In the genomic region with DNA sequence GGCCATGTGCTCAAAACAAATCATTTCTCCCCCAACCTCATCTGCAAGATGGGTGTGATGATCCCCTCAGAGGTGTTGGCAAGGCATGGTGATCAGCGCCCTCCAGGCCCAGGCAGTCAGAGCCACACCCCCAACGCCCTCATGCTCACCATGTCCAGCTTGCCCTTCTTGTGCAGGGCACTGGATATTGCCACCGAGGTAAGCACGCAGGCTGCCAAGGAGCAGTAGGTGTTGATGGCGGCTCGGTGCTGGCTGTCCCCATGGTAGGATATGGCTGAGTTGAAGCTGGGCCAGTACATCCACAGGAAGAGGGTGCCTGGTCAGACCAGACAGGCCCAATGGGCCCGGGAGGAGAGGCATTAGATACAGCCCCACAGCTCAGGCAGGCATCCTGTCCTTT, we compare ENCODE assay signal across 29 cellular contexts. TPM values are rescaled to one million over a fixed set of nuclear protein-coding genes. Genes with fewer than 3 reads are reported as not detected.
DNase-seq lines count a peak whose midpoint lies in the region; ATAC-seq, FAIRE-seq and TF ChIP-seq lines count a peak whose summit lies in the region.
"Had no signal": no experiment of that assay in that cellular context is flagged by ENCODE, and none has a peak within 500 bp of the region (broad histone marks: within the 10 kb centered on the region; RNA-seq: fewer than 3 reads in every experiment).

No MANE protein-coding gene starts in this region.

- H3K9ac ChIP-seq in H1 (replicated peaks in 1 of 4; ENCODE audit: extremely low read depth in 1 of 4, low read depth in 3 of 4, low read length in 3 of 4) (no peak overlapping the region), kidney (ENCODE audit: low read length in 2 of 2) (no peak overlapping the region)
- H3K9ac ChIP-seq: BLaER1 had no signal

- H3K36me3 Mint-ChIP-seq in activated CD4-positive, alpha-beta T cell treated with anti-CD3 and anti-CD28 coated beads, Interleukin-2, amount 10 ng/mL, durations not matched to agents 7 days and 5 days (ENCODE audit: low read depth): no peaks in the 10 kb centered on the region
- H3K36me3 Mint-ChIP-seq: CD14-positive monocyte; CD4-positive, alpha-beta memory T cell; CD4-positive, CD25-positive, alpha-beta regulatory T cell had no signal

- no peaks in the 10 kb centered on the region for H3K9me3 ChIP-seq in H1 (ENCODE audit: insufficient read depth in 2 of 2, low read depth in 1 of 2, low read length in 1 of 2)
- no peaks in the 10 kb centered on the region for H3K9me3 ChIP-seq in kidney (ENCODE audit: control insufficient read depth in 1 of 2, low read length in 2 of 2)
- H3K9me3 ChIP-seq: BE2C, BLaER1 had no signal

- H2BK20ac ChIP-seq in H1 (ENCODE audit: low read length): no peak overlapping the region

- H3K36me3 ChIP-seq in H1 (ENCODE audit: control insufficient read depth in 2 of 4, insufficient read depth in 4 of 4, low read length in 3 of 4) (no peaks in the 10 kb centered on the region), kidney (ENCODE audit: control insufficient read depth in 1 of 2, insufficient read depth in 2 of 2, low read length in 2 of 2) (no peaks in the 10 kb centered on the region)
- H3K36me3 ChIP-seq: BE2C, BLaER1 had no signal

- no peaks in the 10 kb centered on the region for H3K9me3 Mint-ChIP-seq in activated CD4-positive, alpha-beta T cell treated with anti-CD3 and anti-CD28 coated beads, Interleukin-2, amount 10 ng/mL, durations not matched to agents 7 days and 5 days

- peak overlapping the region; percentile 77; the same call in 1 of the 2 replicates for H4K8ac ChIP-seq in H1 (ENCODE audit: extremely low read depth, insufficient read depth, low read length)

- H4K5ac ChIP-seq in H1 (ENCODE audit: insufficient read length, low read depth, low read length): no peak overlapping the region

- no peak overlapping the region for H4K91ac ChIP-seq in H1 (replicated peaks; ENCODE audit: insufficient read length, low read length)

- H3K27me3 Mint-ChIP-seq in activated CD4-positive, alpha-beta T cell treated with anti-CD3 and anti-CD28 coated beads, Interleukin-2, amount 10 ng/mL, durations not matched to agents 7 days and 5 days: no peaks in the 10 kb centered on the region

- no peak for TF ChIP-seq POLR2A in H1 (IDR thresholded peaks at IDR 0.05; ENCODE audit: control extremely low read depth in 1 of 2, low read depth in 2 of 2, low read length in 2 of 2)

- H3K79me2 ChIP-seq in H1 (ENCODE audit: control insufficient read depth in 1 of 2, insufficient read depth in 2 of 2, low read length in 2 of 2): no peaks in the 10 kb centered on the region

- 90% methylated on average over 7 of the region's 7 CpGs; no CpG with 5 or more reads in 1 of the 2 experiments for WGBS in H1 (ENCODE audit: extremely low coverage in 1 of 2, insufficient coverage in 1 of 2, insufficient read length in 1 of 2, insufficient replicate concordance in 2 of 2, low coverage in 1 of 2, low lambda C conversion rate in 2 of 2, missing lambda C conversion rate in 1 of 2), 2 experiments

- H4K20me1 ChIP-seq in H1 (replicated peaks in 1 of 2; ENCODE audit: control insufficient read depth in 1 of 2, insufficient read depth in 2 of 2, low read length in 2 of 2): no peaks in the 10 kb centered on the region
- H4K20me1 ChIP-seq: BLaER1 had no signal

- POLR2A ChIA-PET in H1 (lab: Charles Lee; ENCODE audit: partially characterized antibody): interaction anchor here (0.6 kb wide), 1 partner anchor 67 kb away, joined by 3 read pairs; no protein-coding TSS in a partner anchor
- POLR2A ChIA-PET in activated CD4-positive, alpha-beta T cell treated with anti-CD3 and anti-CD28 coated beads, Interleukin-2, amount 10 ng/mL, durations not matched to agents 7 days and 5 days (lab: Charles Lee): no interaction called here

- no peak overlapping the region for H2AK5ac ChIP-seq in H1 (ENCODE audit: low read depth, low read length)

- DNase-seq in H1 (ENCODE audit: low read depth in 1 of 2, low spot score in 2 of 2) (no peak), kidney (peak; percentile 39), posterior vena cava (ENCODE audit: low spot score) (peak; percentile 81)
- no peak for DNase-seq in activated CD4-positive, alpha-beta T cell treated with anti-CD3 and anti-CD28 coated beads, Interleukin-2, amount 10 ng/mL, durations not matched to agents 7 days and 5 days
- DNase-seq: 8988T; ACHN; BE2C; C1 segment of cervical spinal cord; CD4-positive, alpha-beta memory T cell; CD4-positive, CD25-positive, alpha-beta regulatory T cell; CD8-positive, alpha-beta memory T cell; COR-L47; DMS 273 treated with DMSO at 0.1 percent for 48 hours; DMS153; DMS53; DMS79; DND-41; EL; GF-D8 had no signal

- H3K4me1 Mint-ChIP-seq in activated CD4-positive, alpha-beta T cell treated with anti-CD3 and anti-CD28 coated beads, Interleukin-2, amount 10 ng/mL, durations not matched to agents 7 days and 5 days: no peaks in the 10 kb centered on the region
- H3K4me1 Mint-ChIP-seq: CD14-positive monocyte; CD4-positive, CD25-positive, alpha-beta regulatory T cell; CD8-positive, alpha-beta memory T cell had no signal

- no peaks in the 10 kb centered on the region for H3K4me1 ChIP-seq in H1 (replicated peaks in 1 of 4; ENCODE audit: control insufficient read depth in 3 of 4, insufficient read depth in 4 of 4, low read length in 3 of 4)
- no peaks in the 10 kb centered on the region for H3K4me1 ChIP-seq in kidney (ENCODE audit: control insufficient read depth in 1 of 2, insufficient read depth in 1 of 2, low read depth in 1 of 2, low read length in 2 of 2)
- H3K4me1 ChIP-seq: BE2C, BLaER1 had no signal

- no peak overlapping the region for H2BK5ac ChIP-seq in H1 (ENCODE audit: low read depth, low read length)

- TF ChIP-seq EP300 in H1 (IDR thresholded peaks at IDR 0.05; ENCODE audit: borderline replicate concordance in 1 of 2, low read depth in 2 of 2, low read length in 2 of 2): no peak

- no peak overlapping the region for H2BK120ac ChIP-seq in H1 (replicated peaks; ENCODE audit: low read depth, low read length)

- FAIRE-seq in H1 (lab: Jason Lieb, UNC) (no peak), kidney (lab: Jason Lieb, UNC) (no peak)
- FAIRE-seq: A204.1, GM12891, GM19239 had no signal

- ATAC-seq in HG03354 (IDR thresholded peaks at IDR 0.05; ENCODE audit: poor library complexity, severe bottlenecking, unreplicated experiment) (no peak), HG02870 (IDR thresholded peaks at IDR 0.05; ENCODE audit: unreplicated experiment) (no peak)

- TF ChIP-seq RAD21 in H1 (IDR thresholded peaks at IDR 0.05 in 1 of 2, conservative IDR thresholded peaks at IDR 0.05 in 1 of 2; ENCODE audit: low read depth in 2 of 2, low read length in 2 of 2): no peak

- TF ChIP-seq CTCF in H1 (IDR thresholded peaks at IDR 0.05; ENCODE audit: control extremely low read depth in 1 of 3, insufficient read depth in 1 of 3, low read depth in 1 of 3, low read length in 3 of 3) (no peak), kidney (IDR thresholded peaks at IDR 0.05; ENCODE audit: borderline replicate concordance, extremely low read depth, insufficient read depth) (no peak)

- no peak overlapping the region for H3K4me3 ChIP-seq in H1 (ENCODE audit: extremely low read depth in 1 of 4, insufficient read depth in 2 of 4, low read depth in 3 of 4, low read length in 4 of 4)
- H3K4me3 ChIP-seq in kidney (ENCODE audit: low read length in 2 of 2): no peak overlapping the region
- H3K4me3 ChIP-seq: BLaER1 had no signal

- H3K18ac ChIP-seq in H1 (ENCODE audit: extremely low read depth, low read length): no peak overlapping the region

- no peak overlapping the region for H3K56ac ChIP-seq in H1 (replicated peaks; ENCODE audit: insufficient read length, low read depth, low read length)

- no peak overlapping the region for H3K4ac ChIP-seq in H1 (replicated peaks; ENCODE audit: insufficient read length, low read depth, low read length)

- no peaks in the 10 kb centered on the region for H3K79me1 ChIP-seq in H1 (ENCODE audit: low read depth, low read length)

- H2BK15ac ChIP-seq in H1 (ENCODE audit: low read length): no peak overlapping the region

- no peak overlapping the region for H3K23ac ChIP-seq in H1 (ENCODE audit: insufficient read length)

- no peak overlapping the region for H2AFZ ChIP-seq in H1 (ENCODE audit: low read length)

- H3K27ac Mint-ChIP-seq in activated CD4-positive, alpha-beta T cell treated with anti-CD3 and anti-CD28 coated beads, Interleukin-2, amount 10 ng/mL, durations not matched to agents 7 days and 5 days: no peak overlapping the region
- H3K27ac Mint-ChIP-seq: CD14-positive monocyte; CD4-positive, alpha-beta memory T cell; CD4-positive, CD25-positive, alpha-beta regulatory T cell had no signal

- intact Hi-C loops in kidney (cut with DNase I): no loop called here
- intact Hi-C loops in posterior vena cava (cut with DNase I): no loop called here

- CTCF ChIA-PET in H1 (lab: Charles Lee; ENCODE audit: partially characterized antibody): interaction anchor here (0.9 to 17.0 kb wide), 8 partner anchors 9 to 134 kb away, joined by 3 to 518 read pairs (median 96); a partner anchor contains a TSS
- CTCF ChIA-PET in activated CD4-positive, alpha-beta T cell treated with anti-CD3 and anti-CD28 coated beads, Interleukin-2, amount 10 ng/mL, durations not matched to agents 7 days and 5 days (lab: Charles Lee): no interaction called here

- no peak overlapping the region for H3K4me2 ChIP-seq in H1 (ENCODE audit: insufficient read depth in 1 of 2, low read depth in 2 of 2, low read length in 2 of 2)
- H3K4me2 ChIP-seq: BLaER1 had no signal

- no peak overlapping the region for H3K4me3 Mint-ChIP-seq in activated CD4-positive, alpha-beta T cell treated with anti-CD3 and anti-CD28 coated beads, Interleukin-2, amount 10 ng/mL, durations not matched to agents 7 days and 5 days
- H3K4me3 Mint-ChIP-seq: CD14-positive monocyte; CD4-positive, alpha-beta memory T cell; CD4-positive, CD25-positive, alpha-beta regulatory T cell; CD8-positive, alpha-beta memory T cell had no signal

- no peak overlapping the region; the same call in 1 of the 2 replicates for H2BK12ac ChIP-seq in H1 (ENCODE audit: low read depth, low read length)

- H3K23me2 ChIP-seq in H1 (ENCODE audit: low read depth, low read length): no peaks in the 10 kb centered on the region

- H3K27ac ChIP-seq in H1 (ENCODE audit: low read depth, low read length) (no peak overlapping the region), kidney (ENCODE audit: low read depth in 2 of 2, low read length in 2 of 2) (no peak overlapping the region)
- H3K27ac ChIP-seq: BLaER1 had no signal

- peaks cover 0 to 4% (median 3%) of the 10 kb centered on the region in 4 experiments; a peak in 4 of 7 replicates for H3K27me3 ChIP-seq in H1 (replicated peaks in 1 of 4; ENCODE audit: control insufficient read depth in 3 of 4, extremely low read depth in 1 of 4, insufficient read depth in 3 of 4, low read length in 3 of 4)
- H3K27me3 ChIP-seq: BE2C, BLaER1 had no signal

- no peak overlapping the region for H3K14ac ChIP-seq in H1 (ENCODE audit: insufficient read length)

RNA-seq across cellular contexts. Expression of a gene that starts 17.2 kb away (rescaled TPM):
- 0.46 TPM in 1 of 2 replicates, not detected in the other for total RNA-seq in H1 (2021; fragmentation: NEBNext Ultra II Directional; extraction: Animal tissue kit (Norgen Biotek cat#: 25700))
- polyA plus RNA-seq in H1 (2011; rRNA removed) (0.53 and 0.68 TPM in 2 replicates), kidney (ENCODE audit: insufficient read depth, low read depth, low replicate concordance) (373 TPM)
- 0.74 TPM for polyA plus RNA-seq in H1 (2011; cell fraction: cytosol; rRNA removed)
- polyA plus RNA-seq in H1 (2011; cell fraction: nucleus; rRNA removed): 0.97 TPM
- 0.25 to 0.58 TPM (median 0.45 TPM) in 4 replicates for polyA plus RNA-seq in H1 (2012, experiment 1 of 2)
- 0.39 TPM for polyA plus RNA-seq in H1 (2012, experiment 2 of 2)
- 0.43 TPM for polyA plus RNA-seq in H1 (2013, experiment 1 of 2)
- polyA plus RNA-seq in H1 (2013, experiment 2 of 2): 0.37 TPM
- polyA minus RNA-seq in H1 (2011; rRNA and poly(A)+ RNA removed): 1.2 and 1.6 TPM in 2 replicates
- polyA minus RNA-seq in H1 (2011; cell fraction: cytosol; rRNA and poly(A)+ RNA removed): not detected
- polyA minus RNA-seq in H1 (2011; cell fraction: nucleus; rRNA and poly(A)+ RNA removed): 0.30 TPM
- total RNA-seq in kidney (1.5 TPM), posterior vena cava (not detected)
- total RNA-seq in activated CD4-positive, alpha-beta T cell treated with anti-CD3 and anti-CD28 coated beads, Interleukin-2, amount 10 ng/mL, durations not matched to agents 7 days and 5 days: not detected
- total RNA-seq: CD4-positive, alpha-beta memory T cell; CD4-positive, CD25-positive, alpha-beta regulatory T cell; CD8-positive, alpha-beta memory T cell; Daoy; G401 had no signal
- polyA plus RNA-seq: AG04450; CD14-positive monocyte; CD4-positive, alpha-beta memory T cell; CD4-positive, CD25-positive, alpha-beta regulatory T cell; CD8-positive, alpha-beta memory T cell had no signal

Comparison
In these comparisons a context has a peak if more than half of its experiments do, and no peak if none do; other contexts are left out.
1. DNase-seq: peak in kidney (single experiment) and posterior vena cava (single experiment); none in H1 (0 of 2) and activated CD4-positive, alpha-beta T cell treated with anti-CD3 and anti-CD28 coated beads, Interleukin-2, amount 10 ng/mL, durations not matched to agents 7 days and 5 days (single experiment).